Comparison of ENCODE assay signal across 8 cellular contexts in the genomic region with DNA sequence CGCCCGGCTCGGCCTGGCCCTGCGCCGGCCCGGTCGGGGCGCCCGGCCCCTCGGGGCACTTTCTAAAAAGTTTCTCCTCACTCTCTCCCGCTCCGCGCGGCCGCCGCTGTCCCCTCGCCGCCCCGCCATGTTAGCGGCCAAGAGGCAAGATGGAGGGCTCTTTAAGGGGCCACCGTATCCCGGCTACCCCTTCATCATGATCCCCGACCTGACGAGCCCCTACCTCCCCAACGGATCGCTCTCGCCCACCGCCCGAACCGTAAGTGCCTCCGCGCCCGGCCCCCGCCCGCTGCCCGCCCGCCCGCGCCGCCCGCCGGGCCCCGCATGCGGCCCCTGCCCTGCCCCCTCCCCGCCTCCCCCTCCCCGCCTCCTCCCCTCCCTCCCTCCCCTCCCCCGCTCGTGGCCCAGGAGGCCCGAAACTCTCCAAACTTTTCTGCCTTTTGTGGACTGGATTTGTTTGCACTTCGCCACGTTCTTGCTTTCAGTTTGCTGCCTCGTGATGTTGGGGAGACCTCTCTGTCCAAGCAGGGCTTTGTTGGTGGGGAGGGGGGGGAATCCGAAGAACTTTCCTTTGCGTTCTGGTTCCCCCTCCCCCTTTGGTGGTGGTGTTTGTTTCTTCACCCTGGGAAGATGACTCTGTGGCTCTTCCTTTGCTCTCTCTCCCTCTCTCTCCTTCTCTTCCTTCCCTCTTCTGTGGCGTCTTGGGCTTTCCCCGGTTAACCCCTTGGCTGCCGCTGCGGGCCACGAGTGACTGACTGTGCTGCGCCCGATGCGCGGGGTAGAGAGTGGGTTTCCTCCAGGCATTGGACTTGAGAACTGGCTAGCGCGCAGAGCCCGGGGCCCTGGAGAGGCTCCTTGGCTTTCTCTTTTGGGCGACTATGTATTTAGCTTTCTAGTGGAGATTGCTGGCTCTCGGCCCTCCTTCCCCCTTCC. TPM values are rescaled to one million over a fixed set of nuclear protein-coding genes. Genes with fewer than 3 reads are reported as not detected.
DNase-seq lines count a peak whose midpoint lies in the region; ATAC-seq and TF ChIP-seq lines count a peak whose summit lies in the region.

No MANE protein-coding gene starts in this region.

- POLR2A ChIA-PET in Caco-2 (lab: Charles Lee): interaction anchor here (0.6 kb wide), 1 partner anchor 13 kb away, joined by 4 read pairs; no protein-coding TSS in a partner anchor
- POLR2A ChIA-PET in activated CD4-positive, alpha-beta T cell treated with anti-CD3 and anti-CD28 coated beads for 36 hours (lab: Charles Lee): interaction anchor here (1.0 kb wide), 1 partner anchor 142 kb away, joined by 4 read pairs; no protein-coding TSS in a partner anchor

- H3K4me3 ChIP-seq in Caco-2 (ENCODE audit: low read depth, low read length) (peak overlapping the region; percentile 87), duodenal mucosa (ENCODE audit: low read depth in 1 of 2, low read length in 2 of 2) (peak overlapping the region; percentile 85 to 97), lung (peak overlapping the region; percentile 88)

- H3K36me3 ChIP-seq in Caco-2 (ENCODE audit: control insufficient read depth, insufficient read depth, low read length) (peaks cover under 1% of the 10 kb centered on the region; the same call in 1 of the 2 replicates), duodenal mucosa (ENCODE audit: control insufficient read depth in 1 of 2, insufficient read depth in 2 of 2, low read length in 2 of 2) (no peaks in the 10 kb centered on the region), lung (ENCODE audit: control insufficient read depth in 2 of 2, insufficient read depth in 2 of 2, low read length in 2 of 2) (no peaks in the 10 kb centered on the region)

- peak overlapping the region; percentile 90 for H3K4me3 Mint-ChIP-seq in Caco-2 (ENCODE audit: unreplicated experiment)
- peak overlapping the region; percentile 86 for H3K4me3 Mint-ChIP-seq in activated CD4-positive, alpha-beta T cell treated with anti-CD3 and anti-CD28 coated beads for 36 hours

- CTCF ChIA-PET in Caco-2 (lab: Charles Lee): no interaction called here
- CTCF ChIA-PET in activated CD4-positive, alpha-beta T cell treated with anti-CD3 and anti-CD28 coated beads for 36 hours (lab: Charles Lee): no interaction called here

- no peaks in the 10 kb centered on the region for H3K9me3 ChIP-seq in Caco-2
- no peaks in the 10 kb centered on the region for H3K9me3 ChIP-seq in duodenal mucosa (ENCODE audit: control insufficient read depth in 1 of 2, low read length in 2 of 2)
- H3K9me3 ChIP-seq in lung (ENCODE audit: control insufficient read depth in 2 of 2, insufficient read depth in 1 of 2, low read length in 1 of 2): no peaks in the 10 kb centered on the region

- H3K27ac ChIP-seq in duodenal mucosa (ENCODE audit: low read depth, low read length) (peak overlapping the region; percentile 95), lung (ENCODE audit: low read depth in 1 of 2, low read length in 1 of 2) (peak overlapping the region; percentile 91 to 96)

- peak overlapping the region; percentile 94 for H3K27ac Mint-ChIP-seq in Caco-2 (ENCODE audit: unreplicated experiment)
- peak overlapping the region; percentile 88 for H3K27ac Mint-ChIP-seq in activated CD4-positive, alpha-beta T cell treated with anti-CD3 and anti-CD28 coated beads for 36 hours

- H3K27me3 ChIP-seq in Caco-2 (replicated peaks; ENCODE audit: control insufficient read depth, insufficient read depth, low read length) (no peaks in the 10 kb centered on the region), duodenal mucosa (ENCODE audit: control insufficient read depth in 1 of 2, insufficient read depth in 2 of 2, low read length in 2 of 2) (no peaks in the 10 kb centered on the region), lung (ENCODE audit: control insufficient read depth, insufficient read depth) (no peaks in the 10 kb centered on the region)

- intact Hi-C loops in Caco-2 (cut with micrococcal nuclease; ENCODE audit: unreplicated experiment): loop anchor here (2.0 to 5.0 kb wide), 4 partner anchors 67 to 387 kb away; no protein-coding TSS in a partner anchor
- intact Hi-C loops in activated CD4-positive, alpha-beta T cell treated with anti-CD3 and anti-CD28 coated beads for 36 hours (cut with DNase I, micrococcal nuclease): loop anchor here (1.0 to 10.0 kb wide), 2 partner anchors 30 to 427 kb away; no protein-coding TSS in a partner anchor

- H3K4me1 Mint-ChIP-seq in Caco-2 (ENCODE audit: low read depth, unreplicated experiment): peaks cover 34% of the 10 kb centered on the region
- peaks cover 35% of the 10 kb centered on the region for H3K4me1 Mint-ChIP-seq in activated CD4-positive, alpha-beta T cell treated with anti-CD3 and anti-CD28 coated beads for 36 hours

- no peaks in the 10 kb centered on the region for H3K9me3 Mint-ChIP-seq in Caco-2 (ENCODE audit: unreplicated experiment)
- no peaks in the 10 kb centered on the region for H3K9me3 Mint-ChIP-seq in activated CD4-positive, alpha-beta T cell treated with anti-CD3 and anti-CD28 coated beads for 36 hours (ENCODE audit: low read depth)

- peaks cover 59% of the 10 kb centered on the region for H3K36me3 Mint-ChIP-seq in Caco-2 (ENCODE audit: insufficient read depth, unreplicated experiment)
- no peaks in the 10 kb centered on the region for H3K36me3 Mint-ChIP-seq in activated CD4-positive, alpha-beta T cell treated with anti-CD3 and anti-CD28 coated beads for 36 hours (ENCODE audit: low read depth)

- peak; percentile 61 for ATAC-seq in activated CD4-positive, alpha-beta T cell treated with anti-CD3 and anti-CD28 coated beads for 36 hours
- ATAC-seq in lung (ENCODE audit: insufficient read depth, low FRiP score): peak; percentile 30
- no peak for ATAC-seq in GM19035 (IDR thresholded peaks at IDR 0.05; ENCODE audit: unreplicated experiment)

- H3K9ac ChIP-seq in duodenal mucosa (ENCODE audit: low read depth in 1 of 2, low read length in 2 of 2): peak overlapping the region; percentile 95

- peak; percentile 85 to 86 for DNase-seq in Caco-2
- peak; percentile 90 to 95 for DNase-seq in Kasumi-1 (lab: John Stamatoyannopoulos, UW)
- peak; percentile 64 for DNase-seq in activated CD4-positive, alpha-beta T cell treated with anti-CD3 and anti-CD28 coated beads for 36 hours
- peak; percentile 57 for DNase-seq in lung (ENCODE audit: low spot score)
- peak; percentile 57 for DNase-seq in stimulated activated CD8-positive, alpha-beta memory T cell treated with anti-CD3 and anti-CD28 coated beads, Interleukin-4, amount 100 ng/mL, for 48 hours
- no peak for DNase-seq in GM19238 (ENCODE audit: insufficient read length, low spot score)

- TF ChIP-seq CTCF in Caco-2 (IDR thresholded peaks at IDR 0.05; ENCODE audit: insufficient read depth in 1 of 2, low read depth in 1 of 2, low read length in 1 of 2, severe bottlenecking in 1 of 2, unreplicated experiment in 1 of 2) (no peak), lung (IDR thresholded peaks at IDR 0.05; ENCODE audit: control extremely low read depth, extremely low read depth) (no peak)

- WGBS in lung, 2 donors: 1% methylated on average over 37 to 67 of the region's 68 CpGs

- BruUV-seq in Caco-2 (replicated peaks; lab: Mats Ljungman, UMichigan): TSS peak; percentile 5

- no peaks in the 10 kb centered on the region for H3K27me3 Mint-ChIP-seq in Caco-2 (ENCODE audit: insufficient read depth, unreplicated experiment)
- H3K27me3 Mint-ChIP-seq in activated CD4-positive, alpha-beta T cell treated with anti-CD3 and anti-CD28 coated beads for 36 hours: peaks cover 56% of the 10 kb centered on the region

- peaks cover 46% of the 10 kb centered on the region for H3K4me1 ChIP-seq in Caco-2
- H3K4me1 ChIP-seq in duodenal mucosa (ENCODE audit: control insufficient read depth in 1 of 2, insufficient read depth in 2 of 2, low read length in 2 of 2): peaks cover 31 to 34% of the 10 kb centered on the region in 2 donors
- peaks cover 2 to 7% of the 10 kb centered on the region in 2 donors for H3K4me1 ChIP-seq in lung (ENCODE audit: control insufficient read depth in 2 of 2, insufficient read depth in 2 of 2, low read length in 2 of 2)

RNA-seq across cellular contexts. Expression of a gene that starts 1.6 kb away (rescaled TPM):
- total RNA-seq in Caco-2 (2022) (45.4 and 50.9 TPM in 2 replicates), lung (10 to 100 TPM; 30.0 to 32.3 TPM)
- total RNA-seq in activated CD4-positive, alpha-beta T cell treated with anti-CD3 and anti-CD28 coated beads for 36 hours: 1 to 10 TPM in 1 of 2 experiments, under 1 TPM in 1; 0.87 to 1.7 TPM
- polyA plus RNA-seq in lung: 10 to 100 TPM in 1 of 2 donors, 1 to 10 TPM in 1; 9.1 to 12.7 TPM

Comparison
In these comparisons a context has a peak if more than half of its experiments do, and no peak if none do; other contexts are left out.
1. RNA of a gene that starts 1.6 kb away (total RNA-seq): 45.4 to 50.9 TPM in Caco-2 and 30.0 to 32.3 TPM in lung; 0.87 to 1.7 TPM in activated CD4-positive, alpha-beta T cell treated with anti-CD3 and anti-CD28 coated beads for 36 hours; every median in the first group is over 10 times any median in the second.
2. Peak in every context shown above with its lines, with median percentiles within 50 percentile points of each other: H3K4me3 ChIP-seq.